8 cellular contexts compared by ENCODE assay signal in genomic region chr16:88456356-88457292, GRCh38. TPM values are rescaled to one million over a fixed set of nuclear protein-coding genes. Genes with fewer than 3 reads are reported as not detected.
DNase-seq lines count a peak whose midpoint lies in the region; ATAC-seq, FAIRE-seq and TF ChIP-seq lines count a peak whose summit lies in the region.

No MANE protein-coding gene starts in this region.

- H3K4me1 ChIP-seq in ovary (ENCODE audit: insufficient read depth) (peaks cover 19% of the 10 kb centered on the region), adrenal gland (replicated peaks in 1 of 2) (peaks cover 21 to 42% of the 10 kb centered on the region in 2 donors)

- intact Hi-C loops in ovary (cut with DNase I) (no loop called here), adrenal gland (cut with DNase I) (no loop called here)

- WGBS in ovary, 3 donors = 79 to 81% (median 80%) methylated on average over 14 of the region's 14 CpGs
- 53 to 81% (median 76%) methylated on average over 6 to 14 of the region's 14 CpGs for WGBS in adrenal gland, 4 donors

- no peak for TF ChIP-seq EP300 in ovary (IDR thresholded peaks at IDR 0.05)

- H3K4me3 ChIP-seq in GM12875 (ENCODE audit: low read depth, low read length) (peak overlapping the region; percentile 67), bronchial epithelial cell (ENCODE audit: low read depth, low read length) (peak overlapping the region; percentile 50), ovary (peak overlapping the region; percentile 39), adrenal gland (peak overlapping the region in 1 of 4 donors; percentile 88)

- peak overlapping the region; percentile 15 for H3K27ac Mint-ChIP-seq in T-helper 2 cell treated with Interferon-gamma antibody and Interleukin-4, amounts not matched to agents 5 μg/mL and 100 μg/mL, for 36 hours

- H3K4me3 Mint-ChIP-seq in T-helper 2 cell treated with Interferon-gamma antibody and Interleukin-4, amounts not matched to agents 5 μg/mL and 100 μg/mL, for 36 hours = peak overlapping the region; percentile 66

- no peak for ATAC-seq in GM18502 (IDR thresholded peaks at IDR 0.05; ENCODE audit: poor library complexity, unreplicated experiment)

- no peak for TF ChIP-seq POLR2A in ovary (IDR thresholded peaks at IDR 0.05)
- TF ChIP-seq POLR2A in adrenal gland (IDR thresholded peaks at IDR 0.05) = no peak
- TF ChIP-seq POLR2A in H54 (IDR thresholded peaks at IDR 0.05; ENCODE audit: low read depth, low read length) = no peak

- TF ChIP-seq CTCF in GM12875 (IDR thresholded peaks at IDR 0.05; ENCODE audit: borderline replicate concordance, insufficient read depth, low read depth, low read length) (no peak), bronchial epithelial cell (IDR thresholded peaks at IDR 0.05; ENCODE audit: insufficient read depth, low read length, severe bottlenecking) (no peak), ovary (IDR thresholded peaks at IDR 0.05) (no peak), adrenal gland (IDR thresholded peaks at IDR 0.05) (no peak)

- H3K27me3 Mint-ChIP-seq in T-helper 2 cell treated with Interferon-gamma antibody and Interleukin-4, amounts not matched to agents 5 μg/mL and 100 μg/mL, for 36 hours (ENCODE audit: low read depth) = no peaks in the 10 kb centered on the region

- H3K36me3 Mint-ChIP-seq in T-helper 2 cell treated with Interferon-gamma antibody and Interleukin-4, amounts not matched to agents 5 μg/mL and 100 μg/mL, for 36 hours (ENCODE audit: low read depth) = no peaks in the 10 kb centered on the region

- FAIRE-seq in bronchial epithelial cell (lab: Jason Lieb, UNC) (no peak), H54 (lab: Jason Lieb, UNC) (no peak)

- H3K9me3 ChIP-seq in ovary (no peaks in the 10 kb centered on the region), adrenal gland (replicated peaks in 1 of 3) (no peaks in the 10 kb centered on the region)

- no peak overlapping the region for H3K27ac ChIP-seq in ovary
- peak overlapping the region in 1 of 5 donors; percentile 87 for H3K27ac ChIP-seq in adrenal gland

- peak; percentile 62 for DNase-seq in T-helper 2 cell treated with Interferon-gamma antibody and Interleukin-4, amounts not matched to agents 5 μg/mL and 100 μg/mL, for 36 hours (ENCODE audit: low spot score)
- peak; percentile 7 for DNase-seq in bronchial epithelial cell (ENCODE audit: low read depth)
- DNase-seq in ovary = no peak
- DNase-seq in adrenal gland = no peak
- DNase-seq in SW 1271 (lab: John Stamatoyannopoulos, UW) = no peak
- DNase-seq in H54 (ENCODE audit: insufficient read length, low spot score) = no peak

- no peaks in the 10 kb centered on the region for H3K36me3 ChIP-seq in bronchial epithelial cell (ENCODE audit: control insufficient read depth, insufficient read depth, low read length)
- H3K36me3 ChIP-seq in ovary = no peaks in the 10 kb centered on the region
- no peaks in the 10 kb centered on the region for H3K36me3 ChIP-seq in adrenal gland (replicated peaks in 1 of 2)

- H3K9me3 Mint-ChIP-seq in T-helper 2 cell treated with Interferon-gamma antibody and Interleukin-4, amounts not matched to agents 5 μg/mL and 100 μg/mL, for 36 hours = no peaks in the 10 kb centered on the region

- peaks cover 14% of the 10 kb centered on the region for H3K4me1 Mint-ChIP-seq in T-helper 2 cell treated with Interferon-gamma antibody and Interleukin-4, amounts not matched to agents 5 μg/mL and 100 μg/mL, for 36 hours (ENCODE audit: low read depth)

- H3K27me3 ChIP-seq in bronchial epithelial cell (ENCODE audit: control insufficient read depth, insufficient read depth, low read length) (no peaks in the 10 kb centered on the region), ovary (peaks cover 4% of the 10 kb centered on the region), adrenal gland (no peaks in the 10 kb centered on the region)

RNA-seq across cellular contexts. Expression of gene ZFPM1, which starts 3.5 kb away (rescaled TPM):
- total RNA-seq in bronchial epithelial cell (0.79 and 1.7 TPM in 2 replicates), ovary (10 to 100 TPM in 1 of 7 donors, 1 to 10 TPM in 5, under 1 TPM in 1; 0.95 to 11.4 (median 4.3) TPM), adrenal gland (10 to 100 TPM in 1 of 8 donors, 1 to 10 TPM in 6, under 1 TPM in 1; 0.69 to 10.2 (median 3.5) TPM)
- polyA plus RNA-seq in ovary (1 to 10 TPM in 1 of 2 donors, under 1 TPM in 1; 0.10 to 1.2 TPM), adrenal gland (10 to 100 TPM in 1 of 3 donors, 1 to 10 TPM in 1, under 1 TPM in 1; 0.37 to 23.8 (median 7.0) TPM)

Comparison
In these comparisons a context has a peak if more than half of its experiments do, and no peak if none do; other contexts are left out.
1. DNase-seq: peak in T-helper 2 cell treated with Interferon-gamma antibody and Interleukin-4, amounts not matched to agents 5 μg/mL and 100 μg/mL, for 36 hours (single experiment) and bronchial epithelial cell (single experiment); none in ovary (0 of 5), adrenal gland (0 of 7), SW 1271 (0 of 2) and H54 (single experiment).